Comparison of ENCODE assay signal across 19 cellular contexts in genomic region chr2:20671736-20672080, GRCh38. TPM values are rescaled to one million over a fixed set of nuclear protein-coding genes. Genes with fewer than 3 reads are reported as not detected.
DNase-seq lines count a peak whose midpoint lies in the region; ATAC-seq and TF ChIP-seq lines count a peak whose summit lies in the region.
"Had no signal": no experiment of that assay in that cellular context is flagged by ENCODE, and none has a peak within 500 bp of the region (broad histone marks: within the 10 kb centered on the region; RNA-seq: fewer than 3 reads in every experiment).

No MANE protein-coding gene starts in this region.

- no peak overlapping the region for H2AFZ ChIP-seq in GM23338

- ATAC-seq in GM23338, result no peak
- ATAC-seq in activated T-helper 17 cell treated with anti-CD3 and anti-CD28 coated beads, Interleukin-2, amount 50 U/mL, for 72 hours (replicated peaks), result no peak
- no peak for ATAC-seq in CD8-positive, alpha-beta T cell
- ATAC-seq: Right ventricle myocardium inferior had no signal

- H3K9me3 Mint-ChIP-seq in GM23338 (no peaks in the 10 kb centered on the region; the same call in 2 of the 3 replicates), nephron progenitor cell (no peaks in the 10 kb centered on the region), type B pancreatic cell (no peaks in the 10 kb centered on the region)
- H3K9me3 Mint-ChIP-seq in activated T-helper 17 cell treated with anti-CD3 and anti-CD28 coated beads, Interleukin-2, amount 50 U/mL, for 72 hours, result no peaks in the 10 kb centered on the region
- H3K9me3 Mint-ChIP-seq in CD8-positive, alpha-beta T cell, result no peaks in the 10 kb centered on the region
- H3K9me3 Mint-ChIP-seq in activated CD4-positive, alpha-beta T cell treated with anti-CD3 and anti-CD28 coated beads, Interleukin-2, amount 10 ng/mL, durations not matched to agents 7 days and 5 days, result no peaks in the 10 kb centered on the region
- H3K9me3 Mint-ChIP-seq: HFFc6 had no signal

- no peaks in the 10 kb centered on the region; the same call in 1 of the 2 replicates for H4K20me1 ChIP-seq in GM23338 (replicated peaks; ENCODE audit: insufficient read depth)

- DNase-seq in GM23338 (ENCODE audit: low spot score) (no peak), nephron progenitor cell (no peak), type B pancreatic cell (ENCODE audit: extremely low spot score, unreplicated experiment) (no peak), HuH-7 (ENCODE audit: low spot score) (no peak)
- DNase-seq in CD8-positive, alpha-beta T cell, result no peak
- no peak for DNase-seq in activated CD4-positive, alpha-beta T cell treated with anti-CD3 and anti-CD28 coated beads, Interleukin-2, amount 10 ng/mL, durations not matched to agents 7 days and 5 days
- DNase-seq: Caco-2, DMS53, GOT3, HFFc6, NCI-H1105 treated with DMSO at 0.1 percent for 48 hours, NCI-H1694 treated with DMSO at 0.1 percent for 48 hours, NCI-H226, NCI-H524 treated with DMSO at 0.1 percent for 48 hours had no signal

- CTCF ChIA-PET in CD8-positive, alpha-beta T cell (lab: Charles Lee), result interaction anchor here (8.2 kb wide), 1 partner anchor 9 kb away, joined by 90 read pairs; no protein-coding TSS in a partner anchor
- CTCF ChIA-PET in activated CD4-positive, alpha-beta T cell treated with anti-CD3 and anti-CD28 coated beads, Interleukin-2, amount 10 ng/mL, durations not matched to agents 7 days and 5 days (lab: Charles Lee), result interaction anchor here (1.0 kb wide), 1 partner anchor 10 kb away, joined by 5 read pairs; no protein-coding TSS in a partner anchor

- H3K27ac ChIP-seq in GM23338 (ENCODE audit: low read depth), result no peak overlapping the region
- no peak overlapping the region for H3K27ac ChIP-seq in CD8-positive, alpha-beta T cell (ENCODE audit: low read depth, low read length)
- H3K27ac ChIP-seq: SK-N-MC had no signal

- peaks cover 66% of the 10 kb centered on the region for H3K4me1 Mint-ChIP-seq in GM23338
- no peaks in the 10 kb centered on the region for H3K4me1 Mint-ChIP-seq in activated T-helper 17 cell treated with anti-CD3 and anti-CD28 coated beads, Interleukin-2, amount 50 U/mL, for 72 hours
- H3K4me1 Mint-ChIP-seq in nephron progenitor cell, result peaks cover 24% of the 10 kb centered on the region
- H3K4me1 Mint-ChIP-seq in type B pancreatic cell (ENCODE audit: unreplicated experiment), result peaks cover 10% of the 10 kb centered on the region
- H3K4me1 Mint-ChIP-seq in CD8-positive, alpha-beta T cell (ENCODE audit: low read depth), result peaks cover 6% of the 10 kb centered on the region
- peaks cover 1% of the 10 kb centered on the region for H3K4me1 Mint-ChIP-seq in activated CD4-positive, alpha-beta T cell treated with anti-CD3 and anti-CD28 coated beads, Interleukin-2, amount 10 ng/mL, durations not matched to agents 7 days and 5 days

- H3K27me3 Mint-ChIP-seq in GM23338 (ENCODE audit: insufficient read depth, low read depth, poor library complexity) (peaks cover 83% of the 10 kb centered on the region), nephron progenitor cell (ENCODE audit: low read depth, poor library complexity) (peaks cover 86% of the 10 kb centered on the region), type B pancreatic cell (peaks cover 79% of the 10 kb centered on the region)
- H3K27me3 Mint-ChIP-seq in activated T-helper 17 cell treated with anti-CD3 and anti-CD28 coated beads, Interleukin-2, amount 50 U/mL, for 72 hours, result peaks cover 41% of the 10 kb centered on the region
- peaks cover 26% of the 10 kb centered on the region for H3K27me3 Mint-ChIP-seq in CD8-positive, alpha-beta T cell (ENCODE audit: low read depth)
- peaks cover 60% of the 10 kb centered on the region for H3K27me3 Mint-ChIP-seq in activated CD4-positive, alpha-beta T cell treated with anti-CD3 and anti-CD28 coated beads, Interleukin-2, amount 10 ng/mL, durations not matched to agents 7 days and 5 days

- H3K9me3 ChIP-seq in CD8-positive, alpha-beta T cell (ENCODE audit: low read length), result no peaks in the 10 kb centered on the region
- H3K9me3 ChIP-seq: Caco-2, Peyer's patch had no signal

- H3K27ac Mint-ChIP-seq in GM23338 (no peak overlapping the region), nephron progenitor cell (no peak overlapping the region), type B pancreatic cell (no peak overlapping the region)
- H3K27ac Mint-ChIP-seq in activated T-helper 17 cell treated with anti-CD3 and anti-CD28 coated beads, Interleukin-2, amount 50 U/mL, for 72 hours, result no peak overlapping the region
- no peak overlapping the region for H3K27ac Mint-ChIP-seq in CD8-positive, alpha-beta T cell
- no peak overlapping the region for H3K27ac Mint-ChIP-seq in activated CD4-positive, alpha-beta T cell treated with anti-CD3 and anti-CD28 coated beads, Interleukin-2, amount 10 ng/mL, durations not matched to agents 7 days and 5 days
- H3K27ac Mint-ChIP-seq: HFFc6 had no signal

- H3K4me3 ChIP-seq in GM23338, result peak overlapping the region; percentile 43
- no peak overlapping the region for H3K4me3 ChIP-seq in CD8-positive, alpha-beta T cell (ENCODE audit: low read depth, low read length)
- H3K4me3 ChIP-seq: Peyer's patch, SK-N-MC had no signal

- POLR2A ChIA-PET in CD8-positive, alpha-beta T cell (lab: Charles Lee), result no interaction called here
- POLR2A ChIA-PET in activated CD4-positive, alpha-beta T cell treated with anti-CD3 and anti-CD28 coated beads, Interleukin-2, amount 10 ng/mL, durations not matched to agents 7 days and 5 days (lab: Charles Lee), result no interaction called here

- H3K4me2 ChIP-seq in GM23338, result peak overlapping the region; percentile 75

- peak overlapping the region; percentile 57 for H3K4me3 Mint-ChIP-seq in GM23338
- peak overlapping the region; percentile 6 for H3K4me3 Mint-ChIP-seq in activated T-helper 17 cell treated with anti-CD3 and anti-CD28 coated beads, Interleukin-2, amount 50 U/mL, for 72 hours
- peak overlapping the region; percentile 70 for H3K4me3 Mint-ChIP-seq in nephron progenitor cell
- peak overlapping the region; percentile 45 for H3K4me3 Mint-ChIP-seq in type B pancreatic cell
- no peak overlapping the region for H3K4me3 Mint-ChIP-seq in CD8-positive, alpha-beta T cell
- H3K4me3 Mint-ChIP-seq in activated CD4-positive, alpha-beta T cell treated with anti-CD3 and anti-CD28 coated beads, Interleukin-2, amount 10 ng/mL, durations not matched to agents 7 days and 5 days, result no peak overlapping the region
- H3K4me3 Mint-ChIP-seq: HFFc6 had no signal

- H3K9me2 ChIP-seq in GM23338 (ENCODE audit: insufficient read depth), result no peaks in the 10 kb centered on the region

- H3K36me3 ChIP-seq in GM23338 (ENCODE audit: insufficient read depth), result no peaks in the 10 kb centered on the region
- H3K36me3 ChIP-seq in CD8-positive, alpha-beta T cell (ENCODE audit: insufficient read depth, low read length), result no peaks in the 10 kb centered on the region
- H3K36me3 ChIP-seq: Peyer's patch had no signal

- no peaks in the 10 kb centered on the region for H3K36me3 Mint-ChIP-seq in GM23338 (ENCODE audit: low read depth)
- no peaks in the 10 kb centered on the region for H3K36me3 Mint-ChIP-seq in activated T-helper 17 cell treated with anti-CD3 and anti-CD28 coated beads, Interleukin-2, amount 50 U/mL, for 72 hours (ENCODE audit: low read depth)
- H3K36me3 Mint-ChIP-seq in nephron progenitor cell (ENCODE audit: low read depth), result no peaks in the 10 kb centered on the region
- no peaks in the 10 kb centered on the region for H3K36me3 Mint-ChIP-seq in type B pancreatic cell
- H3K36me3 Mint-ChIP-seq in CD8-positive, alpha-beta T cell, result no peaks in the 10 kb centered on the region
- H3K36me3 Mint-ChIP-seq in activated CD4-positive, alpha-beta T cell treated with anti-CD3 and anti-CD28 coated beads, Interleukin-2, amount 10 ng/mL, durations not matched to agents 7 days and 5 days (ENCODE audit: low read depth), result no peaks in the 10 kb centered on the region

- H3F3A ChIP-seq in GM23338 (replicated peaks; ENCODE audit: low read depth), result peaks cover 3% of the 10 kb centered on the region; the same call in 1 of the 2 replicates

- no peak for TF ChIP-seq CTCF in GM23338 (conservative IDR thresholded peaks at IDR 0.05; ENCODE audit: low read depth in 2 of 2)
- TF ChIP-seq CTCF in nephron progenitor cell (IDR thresholded peaks at IDR 0.05), result no peak
- TF ChIP-seq CTCF in type B pancreatic cell (conservative IDR thresholded peaks at IDR 0.05), result no peak
- no peak for TF ChIP-seq CTCF in CD8-positive, alpha-beta T cell (IDR thresholded peaks at IDR 0.05)

- H3K79me2 ChIP-seq in GM23338 (replicated peaks; ENCODE audit: insufficient read depth), result no peaks in the 10 kb centered on the region

- peaks cover 81% of the 10 kb centered on the region for H3K27me3 ChIP-seq in GM23338 (ENCODE audit: insufficient read depth)
- H3K27me3 ChIP-seq in CD8-positive, alpha-beta T cell (ENCODE audit: insufficient read depth, low read length), result peaks cover 25% of the 10 kb centered on the region

- H3K4me1 ChIP-seq in GM23338 (ENCODE audit: insufficient read depth), result peaks cover 52% of the 10 kb centered on the region
- peaks cover 4% of the 10 kb centered on the region for H3K4me1 ChIP-seq in CD8-positive, alpha-beta T cell (ENCODE audit: insufficient read depth, low read length)

- intact Hi-C loops in CD8-positive, alpha-beta T cell (cut with DNase I, micrococcal nuclease), result no loop called here

TF ChIP-seq in GM23338, 12 proteins besides CTCF, POLR2A, EP300 and RAD21 (continues in another document):
- TF ChIP-seq EZH2phosphoT487 (IDR thresholded peaks at IDR 0.05; ENCODE audit: unreplicated experiment), result no peak
- no peak for TF ChIP-seq JUNB (IDR thresholded peaks at IDR 0.05; ENCODE audit: unreplicated experiment)

RNA-seq across cellular contexts. Expression of gene GDF7, which starts 4.8 kb away (rescaled TPM):
- 0.19 and 0.52 TPM in 2 replicates for total RNA-seq in GM23338 (2014; rRNA removed; shearing (Covaris generic))
- 0.16 and 0.19 TPM in 2 replicates for polyA plus RNA-seq in GM23338 (2016; fragmentation: Nextera tagmentation; extraction: Ambion mirVana)
- total RNA-seq in activated T-helper 17 cell treated with anti-CD3 and anti-CD28 coated beads, Interleukin-2, amount 50 U/mL, for 72 hours, result under 1 TPM; 0.02 to 0.48 TPM
- total RNA-seq in type B pancreatic cell (ENCODE audit: low replicate concordance), result 0.31 and 24.3 TPM in 2 replicates
- under 1 TPM in 1 of 2 experiments, not detected in 1; 0.06 TPM for total RNA-seq in CD8-positive, alpha-beta T cell
- total RNA-seq in activated CD4-positive, alpha-beta T cell treated with anti-CD3 and anti-CD28 coated beads, Interleukin-2, amount 10 ng/mL, durations not matched to agents 7 days and 5 days, result not detected
- total RNA-seq: LHCN-M2 had no signal

RNA-seq across cellular contexts. Expression of gene HS1BP3, which starts 20.8 kb away (rescaled TPM):
- total RNA-seq in GM23338 (2014; rRNA removed; shearing (Covaris generic)), result 15.0 and 16.8 TPM in 2 replicates
- polyA plus RNA-seq in GM23338 (2016; fragmentation: Nextera tagmentation; extraction: Ambion mirVana), result 6.0 and 7.2 TPM in 2 replicates
- 10 to 100 TPM in 1 of 2 donors, 1 to 10 TPM in 1; 8.9 to 10.7 TPM for total RNA-seq in activated T-helper 17 cell treated with anti-CD3 and anti-CD28 coated beads, Interleukin-2, amount 50 U/mL, for 72 hours
- total RNA-seq in type B pancreatic cell (ENCODE audit: low replicate concordance), result 22.1 and 24.3 TPM in 2 replicates
- 1 to 10 TPM; 3.3 to 6.9 TPM for total RNA-seq in CD8-positive, alpha-beta T cell
- total RNA-seq in activated CD4-positive, alpha-beta T cell treated with anti-CD3 and anti-CD28 coated beads, Interleukin-2, amount 10 ng/mL, durations not matched to agents 7 days and 5 days, result 10 to 100 TPM; 14.1 to 14.4 TPM

Comparison
In these comparisons a context has a peak if more than half of its experiments do, and no peak if none do; other contexts are left out.
1. H3K4me3 Mint-ChIP-seq: peak in GM23338 (single experiment), activated T-helper 17 cell treated with anti-CD3 and anti-CD28 coated beads, Interleukin-2, amount 50 U/mL, for 72 hours (single experiment), nephron progenitor cell (single experiment) and type B pancreatic cell (single experiment); none in CD8-positive, alpha-beta T cell (single experiment) and activated CD4-positive, alpha-beta T cell treated with anti-CD3 and anti-CD28 coated beads, Interleukin-2, amount 10 ng/mL, durations not matched to agents 7 days and 5 days (single experiment).